In the genomic region with DNA sequence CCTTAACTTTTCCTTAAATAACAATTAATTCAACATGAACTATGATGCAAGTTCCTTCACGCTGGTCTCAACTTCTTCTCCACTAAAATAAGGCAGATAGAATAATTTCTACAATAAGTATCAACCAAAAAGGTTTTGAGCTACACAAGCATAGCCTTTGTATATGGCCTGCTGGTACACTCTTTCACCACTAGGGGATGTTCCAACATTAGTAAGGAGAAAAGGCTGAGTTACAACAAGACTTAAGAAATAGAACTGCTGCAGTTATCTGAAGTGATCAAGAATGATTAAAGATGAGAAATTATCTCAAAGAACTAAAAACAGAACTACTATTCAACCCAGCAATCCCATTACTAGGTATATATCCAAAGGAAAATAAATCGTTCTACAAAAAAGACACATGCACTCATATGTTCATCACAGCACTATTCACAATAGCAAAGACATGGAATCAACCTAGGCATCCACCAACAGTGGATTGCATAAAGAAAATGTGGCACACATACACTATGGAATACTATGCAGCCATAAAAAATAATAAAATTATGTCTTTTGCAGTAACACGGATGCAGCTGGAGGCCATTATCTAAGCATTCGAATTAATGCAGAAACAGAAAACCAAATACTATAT, we compare ENCODE assay signal across 8 cellular contexts. TPM values are rescaled to one million over a fixed set of nuclear protein-coding genes. Genes with fewer than 3 reads are reported as not detected.
DNase-seq lines count a peak whose midpoint lies in the region; ATAC-seq and TF ChIP-seq lines count a peak whose summit lies in the region.

No MANE protein-coding gene starts in this region.

- H3K36me3 ChIP-seq in WERI-Rb-1, result no peaks in the 10 kb centered on the region

- no peak overlapping the region for H3K27ac Mint-ChIP-seq in glutamatergic neuron (ENCODE audit: unreplicated experiment)

- H3K4me3 Mint-ChIP-seq in glutamatergic neuron (ENCODE audit: unreplicated experiment), result no peak overlapping the region

- no peaks in the 10 kb centered on the region for H3K4me1 Mint-ChIP-seq in glutamatergic neuron (ENCODE audit: low read depth, unreplicated experiment)

- H3K27me3 ChIP-seq in AG04450 (ENCODE audit: control insufficient read depth, insufficient read depth, low read length) (no peaks in the 10 kb centered on the region), WERI-Rb-1 (ENCODE audit: insufficient read depth, low read depth, severe bottlenecking) (no peaks in the 10 kb centered on the region)

- CTCF ChIA-PET in AG04450 (lab: Charles Lee), result interaction anchor here (0.5 to 9.1 kb wide), 38 partner anchors 9 to 199 kb away, joined by 3 to 112 read pairs (median 3); a partner anchor contains a TSS

- H3K36me3 Mint-ChIP-seq in glutamatergic neuron (ENCODE audit: unreplicated experiment), result no peaks in the 10 kb centered on the region

- no peaks in the 10 kb centered on the region for H3K9me3 Mint-ChIP-seq in glutamatergic neuron (ENCODE audit: unreplicated experiment)

- no peaks in the 10 kb centered on the region for H3K9me3 ChIP-seq in AG04450 (ENCODE audit: control insufficient read depth, insufficient read depth, low read length)
- no peaks in the 10 kb centered on the region for H3K9me3 ChIP-seq in WERI-Rb-1 (ENCODE audit: severe bottlenecking)

- peak; percentile 55 for DNase-seq in AG04450 (ENCODE audit: low read depth, low spot score)
- DNase-seq in NCI-H2029 treated with DMSO at 0.1 percent for 48 hours (lab: John Stamatoyannopoulos, UW), result peak; percentile 36
- DNase-seq in WERI-Rb-1, result no peak
- no peak for DNase-seq in glutamatergic neuron
- peak; percentile 54 for DNase-seq in putamen (ENCODE audit: low spot score)
- no peak for DNase-seq in NCI-H187 treated with DMSO at 0.1 percent for 48 hours (lab: John Stamatoyannopoulos, UW)

- no peak overlapping the region for H3K4me3 ChIP-seq in AG04450 (ENCODE audit: low read depth, low read length)
- H3K4me3 ChIP-seq in WERI-Rb-1 (ENCODE audit: low read depth, low read length), result no peak overlapping the region

- ATAC-seq in HG02763 (IDR thresholded peaks at IDR 0.05; ENCODE audit: unreplicated experiment), result peak; percentile 68

- H3K27ac ChIP-seq in AG04450 (ENCODE audit: low read depth, low read length), result no peak overlapping the region
- H3K27ac ChIP-seq in WERI-Rb-1, result no peak overlapping the region

- peak; percentile 100 for TF ChIP-seq CTCF in AG04450 (IDR thresholded peaks at IDR 0.05; ENCODE audit: low read depth, low read length)
- peak; percentile 98 for TF ChIP-seq CTCF in GM12801 (IDR thresholded peaks at IDR 0.05; ENCODE audit: extremely low read depth, insufficient read length)
- peak; percentile 59 for TF ChIP-seq CTCF in WERI-Rb-1 (IDR thresholded peaks at IDR 0.05; ENCODE audit: low read depth, low read length)
- peak; percentile 93 for TF ChIP-seq CTCF in glutamatergic neuron (IDR thresholded peaks at IDR 0.05; ENCODE audit: partially characterized antibody, unreplicated experiment)

- peaks cover 1% of the 10 kb centered on the region for H3K27me3 Mint-ChIP-seq in glutamatergic neuron (ENCODE audit: unreplicated experiment)

- POLR2A ChIA-PET in AG04450 (lab: Yijun Ruan, JAX), result no interaction called here

RNA-seq across cellular contexts. Expression of a gene that starts 14.4 kb away (rescaled TPM):
- polyA plus RNA-seq in AG04450 (2011; rRNA removed), result 98.5 and 132 TPM in 2 replicates
- polyA minus RNA-seq in AG04450 (2011; rRNA and poly(A)+ RNA removed), result 94.4 and 210 TPM in 2 replicates
- total RNA-seq in glutamatergic neuron (ENCODE audit: unreplicated experiment), result 41.6 TPM

Comparison
In these comparisons a context has a peak if more than half of its experiments do, and no peak if none do; other contexts are left out.
1. DNase-seq: peak in AG04450 (single experiment), NCI-H2029 treated with DMSO at 0.1 percent for 48 hours (single experiment) and putamen (single experiment); none in WERI-Rb-1 (single experiment), glutamatergic neuron (single experiment) and NCI-H187 treated with DMSO at 0.1 percent for 48 hours (single experiment).
2. Peak in every context shown above with its lines, with median percentiles within 50 percentile points of each other: CTCF ChIP-seq.